28 cellular contexts compared by ENCODE assay signal in the genomic region with DNA sequence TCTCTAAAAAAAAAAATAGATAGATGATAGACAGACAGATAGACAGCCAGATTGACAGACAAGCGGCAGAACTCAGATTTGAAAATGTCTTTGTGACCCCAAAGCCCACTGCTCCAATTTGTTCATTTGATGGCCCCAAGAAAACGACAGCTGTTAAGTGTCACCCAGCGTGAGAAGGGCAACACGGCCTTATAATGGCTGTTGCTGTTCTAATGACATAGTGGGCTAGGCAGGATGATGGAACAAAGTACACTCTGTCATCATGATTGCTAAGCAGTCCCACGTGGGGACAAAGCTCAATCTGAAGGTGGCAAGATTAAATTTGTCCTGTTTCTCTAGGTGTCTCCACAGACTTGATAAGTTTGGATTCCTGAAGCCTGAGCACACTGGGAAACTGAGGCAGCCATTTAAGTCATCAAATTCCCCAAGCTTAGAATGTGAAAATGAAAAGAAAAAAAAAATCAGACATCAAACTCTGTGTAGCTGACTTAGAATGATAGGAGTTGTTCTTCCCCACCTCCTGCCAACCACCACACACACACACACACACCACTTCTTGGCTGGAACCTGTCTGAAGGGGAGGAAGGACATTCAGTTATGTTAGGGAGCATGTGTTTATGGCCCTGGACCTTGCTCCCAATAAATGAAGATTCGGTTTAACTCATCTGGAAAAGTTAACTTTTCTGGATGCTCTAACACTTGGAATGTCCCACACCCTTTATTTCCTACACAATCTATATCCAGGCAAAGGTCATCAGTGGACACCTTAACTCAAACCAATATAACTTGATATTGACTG.
"Had no signal": no experiment of that assay in that cellular context is flagged by ENCODE, and none has a peak within 500 bp of the region (broad histone marks: within the 10 kb centered on the region; RNA-seq: fewer than 3 reads in every experiment).

No MANE protein-coding gene starts in this region.

- H3K36me3 ChIP-seq: brain microvascular endothelial cell, left lung, neutrophil, upper lobe of right lung had no signal

- ATAC-seq: activated T-cell treated with anti-CD3 and anti-CD28 coated beads, Interleukin-2, amount 50 U/mL, for 4 hours; activated T-helper 17 cell treated with anti-CD3 and anti-CD28 coated beads, Interleukin-2, amount 50 U/mL, for 72 hours; left lung; sciatic nerve; stimulated activated effector memory CD8-positive, alpha-beta T cell treated with anti-CD3 and anti-CD28 coated beads, Interleukin-12 subunit alpha, Interleukin-12 subunit beta, amount 100 ng/mL, for 72 hours; T-helper 17 cell; upper lobe of right lung had no signal

- H3K4me3 Mint-ChIP-seq: activated CD4-positive, alpha-beta memory T cell treated with anti-CD3 and anti-CD28 coated beads, Interleukin-2, amount 10 ng/mL, durations not matched to agents 7 days and 5 days; activated CD4-positive, alpha-beta T cell treated with anti-CD3 and anti-CD28 coated beads, Interleukin-2, amount 10 ng/mL, durations not matched to agents 7 days and 5 days; activated T-cell treated with anti-CD3 and anti-CD28 coated beads, Interleukin-2, amount 50 U/mL, for 4 hours; activated T-helper 17 cell treated with anti-CD3 and anti-CD28 coated beads, Interleukin-2, amount 50 U/mL, for 72 hours; immature natural killer cell; nephron; stimulated activated effector memory CD8-positive, alpha-beta T cell treated with anti-CD3 and anti-CD28 coated beads, Interleukin-12 subunit alpha, Interleukin-12 subunit beta, amount 100 ng/mL, for 72 hours; stimulated activated naive CD8-positive, alpha-beta T cell treated with anti-CD3 and anti-CD28 coated beads, Interleukin-15, Interleukin-2, amounts not matched to agents 100 ng/mL and 50 ng/mL, for 24 hours; T-helper 17 cell had no signal

- H3K9me3 Mint-ChIP-seq: nephron had no signal

- H3K27me3 Mint-ChIP-seq: activated CD4-positive, alpha-beta memory T cell treated with anti-CD3 and anti-CD28 coated beads, Interleukin-2, amount 10 ng/mL, durations not matched to agents 7 days and 5 days; activated CD4-positive, alpha-beta T cell treated with anti-CD3 and anti-CD28 coated beads, Interleukin-2, amount 10 ng/mL, durations not matched to agents 7 days and 5 days; activated T-helper 17 cell treated with anti-CD3 and anti-CD28 coated beads, Interleukin-2, amount 50 U/mL, for 72 hours; stimulated activated naive CD8-positive, alpha-beta T cell treated with anti-CD3 and anti-CD28 coated beads, Interleukin-15, Interleukin-2, amounts not matched to agents 100 ng/mL and 50 ng/mL, for 24 hours; T-helper 17 cell had no signal

- H3K9me3 ChIP-seq: left lung, neutrophil, upper lobe of right lung had no signal

- H3K27ac Mint-ChIP-seq: activated CD4-positive, alpha-beta memory T cell treated with anti-CD3 and anti-CD28 coated beads, Interleukin-2, amount 10 ng/mL, durations not matched to agents 7 days and 5 days; activated CD4-positive, alpha-beta T cell treated with anti-CD3 and anti-CD28 coated beads, Interleukin-2, amount 10 ng/mL, durations not matched to agents 7 days and 5 days; activated T-helper 17 cell treated with anti-CD3 and anti-CD28 coated beads, Interleukin-2, amount 50 U/mL, for 72 hours; nephron; progenitor cell of endocrine pancreas; stimulated activated effector memory CD8-positive, alpha-beta T cell treated with anti-CD3 and anti-CD28 coated beads, Interleukin-12 subunit alpha, Interleukin-12 subunit beta, amount 100 ng/mL, for 72 hours; stimulated activated naive CD8-positive, alpha-beta T cell treated with anti-CD3 and anti-CD28 coated beads, Interleukin-15, Interleukin-2, amounts not matched to agents 100 ng/mL and 50 ng/mL, for 24 hours; T-helper 17 cell had no signal

- H3K4me1 Mint-ChIP-seq: nephron had no signal

- H3K27me3 ChIP-seq: brain microvascular endothelial cell, left lung, neutrophil, upper lobe of right lung had no signal

- H3K4me1 ChIP-seq: left lung, upper lobe of right lung had no signal

- H3K27ac ChIP-seq: brain microvascular endothelial cell, left lung, neutrophil, skin epidermis, upper lobe of right lung had no signal

- H3K36me3 Mint-ChIP-seq: stimulated activated effector memory CD8-positive, alpha-beta T cell treated with anti-CD3 and anti-CD28 coated beads, Interleukin-12 subunit alpha, Interleukin-12 subunit beta, amount 100 ng/mL, for 72 hours had no signal

- H3K4me3 ChIP-seq: left lung, lung, skin epidermis, upper lobe of right lung had no signal

- DNase-seq: activated CD4-positive, alpha-beta memory T cell treated with anti-CD3 and anti-CD28 coated beads, Interleukin-2, amount 10 ng/mL, durations not matched to agents 7 days and 5 days; activated CD4-positive, alpha-beta T cell treated with anti-CD3 and anti-CD28 coated beads for 1 hour; activated CD4-positive, alpha-beta T cell treated with anti-CD3 and anti-CD28 coated beads, Interleukin-2, amount 10 ng/mL, durations not matched to agents 7 days and 5 days; activated CD8-positive, alpha-beta memory T cell treated with anti-CD3 and anti-CD28 coated beads, Interleukin-2, amount 50 U/mL, for 48 hours; activated gamma-delta T cell treated with Interleukin-2 at 50 U/mL for 16 hours; activated naive CD4-positive, alpha-beta T cell treated with anti-CD3 and anti-CD28 coated beads, Interleukin-2, amount 50 U/mL, for 16 hours; activated T-cell treated with anti-CD3 and anti-CD28 coated beads, Interleukin-2, amount 50 U/mL, for 4 hours; amniotic stem cell; brain microvascular endothelial cell; foreskin fibroblast; head of caudate nucleus; hypothalamus; immature natural killer cell; kidney; left lung; mesendoderm; stimulated activated CD4-positive, alpha-beta T cell treated with anti-CD3 and anti-CD28 coated beads, Interleukin-4, amount 100 ng/mL, for 24 hours; T-helper 17 cell; upper lobe of right lung had no signal
